21 cellular contexts compared by ENCODE assay signal in the genomic region with DNA sequence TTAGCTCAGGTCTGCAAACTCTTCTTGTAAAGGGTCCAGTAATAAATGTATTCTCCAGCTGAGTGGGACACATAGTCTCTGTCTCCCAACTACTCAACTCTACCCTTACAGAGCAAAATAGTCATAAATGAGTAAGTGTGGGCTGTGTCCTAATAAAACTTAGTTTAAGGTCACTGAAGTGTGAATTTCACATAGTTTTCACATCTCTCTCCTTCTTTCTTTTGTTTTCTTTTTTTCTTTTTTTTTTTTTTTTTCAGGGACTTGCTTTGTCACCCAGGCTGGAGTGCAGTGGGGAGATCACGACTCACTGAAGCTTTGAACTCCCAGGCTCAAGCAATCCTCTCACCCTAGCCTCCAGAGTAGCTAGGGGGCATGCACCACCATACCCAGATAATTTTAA. TPM values are rescaled to one million over a fixed set of nuclear protein-coding genes. Genes with fewer than 3 reads are reported as not detected.
A peak's percentile ranks its signal among the peaks of the same experiment; 100 is the strongest.
DNase-seq lines count a peak whose midpoint lies in the region; ATAC-seq, FAIRE-seq and TF ChIP-seq lines count a peak whose summit lies in the region.
"Had no signal": no experiment of that assay in that cellular context is flagged by ENCODE, and none has a peak within 500 bp of the region (broad histone marks: within the 10 kb centered on the region; RNA-seq: fewer than 3 reads in every experiment).

No MANE protein-coding gene starts in this region.

- no TSS peak for BruUV-seq in HepG2 (replicated peaks; lab: Mats Ljungman, UMichigan)

- no peaks in the 10 kb centered on the region for H3F3A ChIP-seq in GM23248 (ENCODE audit: insufficient read depth)

- H3K9me3 ChIP-seq in GM23248 (ENCODE audit: low read depth), result no peaks in the 10 kb centered on the region
- H3K9me3 ChIP-seq in upper lobe of left lung, result no peaks in the 10 kb centered on the region
- no peaks in the 10 kb centered on the region for H3K9me3 ChIP-seq in HepG2 (ENCODE audit: low read length)

- H3K4me3 Mint-ChIP-seq in neural crest cell, result peak overlapping the region; percentile 34

- H3K36me3 ChIP-seq in GM23248 (ENCODE audit: low read depth) (no peaks in the 10 kb centered on the region), upper lobe of left lung (no peaks in the 10 kb centered on the region), HepG2 (replicated peaks in 1 of 2; ENCODE audit: control insufficient read depth in 1 of 2, insufficient read depth in 2 of 2, low read length in 2 of 2) (no peaks in the 10 kb centered on the region)

- H3K4me2 ChIP-seq in GM23248 (ENCODE audit: unreplicated experiment) (no peak overlapping the region), HepG2 (ENCODE audit: low read depth, low read length) (no peak overlapping the region)

- H3K79me2 ChIP-seq in GM23248 (ENCODE audit: insufficient read depth) (peaks cover 23% of the 10 kb centered on the region), HepG2 (ENCODE audit: insufficient read depth, low read length) (peaks cover 22% of the 10 kb centered on the region)

- H3K27me3 ChIP-seq in GM23248 (replicated peaks; ENCODE audit: insufficient read depth) (no peaks in the 10 kb centered on the region), upper lobe of left lung (no peaks in the 10 kb centered on the region), HepG2 (ENCODE audit: control insufficient read depth in 1 of 2, insufficient read depth in 2 of 2, low read length in 2 of 2) (no peaks in the 10 kb centered on the region)

- no peak for TF ChIP-seq RAD21 in HepG2 (CRISPR knock-in tag; IDR thresholded peaks at IDR 0.05)

- H3K27ac ChIP-seq in GM23248 (no peak overlapping the region), upper lobe of left lung (no peak overlapping the region), HepG2 (ENCODE audit: extremely low read length, insufficient read depth, low read length) (no peak overlapping the region)
- H3K27ac ChIP-seq: HL-60 had no signal

- H2AFZ ChIP-seq in GM23248, result no peak overlapping the region
- H2AFZ ChIP-seq in HepG2 (ENCODE audit: low read length), result no peak overlapping the region

- no peaks in the 10 kb centered on the region for H4K20me1 ChIP-seq in GM23248 (ENCODE audit: insufficient read depth)
- no peaks in the 10 kb centered on the region for H4K20me1 ChIP-seq in HepG2 (ENCODE audit: insufficient read depth, low read length)

- no peak overlapping the region for H3K27ac Mint-ChIP-seq in neural crest cell (ENCODE audit: unreplicated experiment)
- H3K27ac Mint-ChIP-seq: CD4-positive, alpha-beta memory T cell had no signal

- TF ChIP-seq POLR2A in upper lobe of left lung (IDR thresholded peaks at IDR 0.05), result no peak
- no peak for TF ChIP-seq POLR2A in HepG2 (IDR thresholded peaks at IDR 0.05; ENCODE audit: insufficient read depth in 1 of 2, low read depth in 2 of 2, low read length in 2 of 2)

- no peaks in the 10 kb centered on the region for H3K36me3 Mint-ChIP-seq in neural crest cell (ENCODE audit: low read depth)

- no peaks in the 10 kb centered on the region for H3K9me3 Mint-ChIP-seq in neural crest cell
- H3K9me3 Mint-ChIP-seq: CD4-positive, alpha-beta memory T cell had no signal

- WGBS in GM23248 (ENCODE audit: low coverage in 1 of 2, low lambda C conversion rate in 2 of 2, missing lambda C conversion rate in 2 of 2), 2 experiments, result 35 to 58% methylated on average over 1 of the region's 1 CpG
- WGBS in upper lobe of left lung, 2 donors, result 95 to 100% methylated on average over 1 of the region's 1 CpG
- 0% methylated on average over 1 of the region's 1 CpG for WGBS in HepG2 (ENCODE audit: low lambda C conversion rate)

- H3K27me3 Mint-ChIP-seq in neural crest cell (ENCODE audit: low read depth), result no peaks in the 10 kb centered on the region
- H3K27me3 Mint-ChIP-seq: B cell had no signal

- TF ChIP-seq CTCF in neural crest cell (conservative IDR thresholded peaks at IDR 0.05), result no peak
- TF ChIP-seq CTCF in upper lobe of left lung (IDR thresholded peaks at IDR 0.05), result no peak
- TF ChIP-seq CTCF in HepG2 (CRISPR knock-in tag; IDR thresholded peaks at IDR 0.05), result no peak

- POLR2A ChIA-PET in HepG2 (lab: Yijun Ruan, JAX), result no interaction called here

- ATAC-seq in GM18873 (IDR thresholded peaks at IDR 0.05; ENCODE audit: low FRiP score, unreplicated experiment), result no peak
- no peak for ATAC-seq in upper lobe of left lung (ENCODE audit: low FRiP score in 2 of 2)
- no peak for ATAC-seq in HepG2
- ATAC-seq: GM12878, HCT116 had no signal

- no peak for FAIRE-seq in HepG2 (lab: Jason Lieb, UNC)
- FAIRE-seq: A204.1, D721Med, GM12878, GM19239, H54 had no signal

- no peaks in the 10 kb centered on the region for H3K9me2 ChIP-seq in GM23248 (ENCODE audit: insufficient read depth)

- CTCF ChIA-PET in HepG2 (lab: Yijun Ruan, JAX; ENCODE audit: low intra/inter-chr PET ratio, low total read pairs), result no interaction called here

- intact Hi-C loops in HepG2 (cut with micrococcal nuclease; ENCODE audit: unreplicated experiment), result no loop called here

- DNase-seq in EH (ENCODE audit: low read depth) (peak; percentile 13), GM23248 (peak; percentile 9), RPMI7951 (ENCODE audit: low read depth) (peak; percentile 1), neural crest cell (ENCODE audit: low read depth, low spot score) (no peak), upper lobe of left lung (no peak), HepG2 (ENCODE audit: low spot score) (no peak)
- DNase-seq: C1 segment of cervical spinal cord; CD4-positive, alpha-beta memory T cell; DMS153; DND-41; IMR-90; KBM-7 had no signal

- in situ Hi-C loops in GM23248 (cut with MboI) (loop anchor here (25.0 kb wide), 1 partner anchor 523 kb away; no protein-coding TSS in a partner anchor), HepG2 (cut with HindIII; ENCODE audit: extremely low pct_ligation_motif_present, low pct_unique_long_range_greater_than_20kb) (loop anchor here (25.0 kb wide), 1 partner anchor 423 kb away; the partner anchor contains the start of gene PIK3CA)

- H3K4me3 ChIP-seq in GM23248 (no peak overlapping the region), upper lobe of left lung (no peak overlapping the region), HepG2 (replicated peaks in 1 of 3; ENCODE audit: insufficient read depth in 1 of 3, low read depth in 2 of 3, low read length in 3 of 3) (no peak overlapping the region)
- H3K4me3 ChIP-seq: GM12878 had no signal

- H3K4me1 ChIP-seq in GM23248 (ENCODE audit: insufficient read depth), result peaks cover 8% of the 10 kb centered on the region
- H3K4me1 ChIP-seq in upper lobe of left lung, result peaks cover 9 to 26% (median 16%) of the 10 kb centered on the region in 4 donors
- peaks cover 21% of the 10 kb centered on the region for H3K4me1 ChIP-seq in HepG2 (ENCODE audit: insufficient read depth, low read length)

- H3K9ac ChIP-seq in GM23248 (no peak overlapping the region), HepG2 (ENCODE audit: insufficient read depth, low read depth, low read length) (no peak overlapping the region)

- TF ChIP-seq EP300 in upper lobe of left lung (IDR thresholded peaks at IDR 0.05) (no peak), HepG2 (IDR thresholded peaks at IDR 0.05; ENCODE audit: low read depth in 2 of 2, low read length in 2 of 2) (no peak), HepG2 (CRISPR knock-in tag; IDR thresholded peaks at IDR 0.05; ENCODE audit: borderline replicate concordance) (no peak)

- peaks cover 30% of the 10 kb centered on the region for H3K4me1 Mint-ChIP-seq in neural crest cell

RNA-seq across cellular contexts. Expression of gene ACTL6A, which starts 1.9 kb away (rescaled TPM):
- 44.5 and 98.6 TPM in 2 replicates for total RNA-seq in GM23248 (2014; rRNA removed; shearing (Covaris generic))
- 82.9 and 93.5 TPM in 2 replicates for polyA plus RNA-seq in GM23248 (2016; fragmentation: Nextera tagmentation; extraction: Ambion mirVana)
- 127 and 161 TPM in 2 replicates for total RNA-seq in RPMI7951 (2014; rRNA removed; shearing (Covaris generic))
- total RNA-seq in neural crest cell, result 103 and 111 TPM in 2 replicates
- 10 to 100 TPM; 17.2 to 47.3 (median 30.7) TPM for total RNA-seq in upper lobe of left lung
- total RNA-seq in HepG2 (2016; rRNA removed; fragmentation: Illumina TruSeq; extraction: Trizol), result 84.1 and 116 TPM in 2 replicates
- total RNA-seq in HepG2 (2016; cell fraction: cytosol; rRNA removed; fragmentation: Illumina TruSeq; extraction: Trizol; ENCODE audit: low read depth), result 16.4 and 20.7 TPM in 2 replicates
- 86.5 and 121 TPM in 2 replicates for total RNA-seq in HepG2 (2016; cell fraction: insoluble cytoplasmic fraction; rRNA removed; fragmentation: Illumina TruSeq; extraction: Trizol)
- 31.9 and 33.1 TPM in 2 replicates for total RNA-seq in HepG2 (2016; cell fraction: membrane; rRNA removed; fragmentation: Illumina TruSeq; extraction: Trizol)
- 55.0 and 58.8 TPM in 2 replicates for total RNA-seq in HepG2 (2016; cell fraction: nucleus; rRNA removed; fragmentation: Illumina TruSeq; extraction: Trizol)
- polyA plus RNA-seq in HepG2 (2011; rRNA removed), result 43.7 and 58.1 TPM in 2 replicates
- 35.5 and 40.7 TPM in 2 replicates for polyA plus RNA-seq in HepG2 (2011; cell fraction: cytosol; rRNA removed)
- 69.6 and 84.5 TPM in 2 replicates for polyA plus RNA-seq in HepG2 (2011; cell fraction: nucleus; rRNA removed)
- 28.8 and 43.7 TPM in 2 replicates for polyA plus RNA-seq in HepG2 (2012)
- polyA plus RNA-seq in HepG2 (2016; cell fraction: cytosol; fragmentation: Illumina TruSeq; extraction: Trizol; ENCODE audit: low read depth), result 10.2 and 11.3 TPM in 2 replicates
- 99.9 and 106 TPM in 2 replicates for polyA plus RNA-seq in HepG2 (2016; cell fraction: insoluble cytoplasmic fraction; fragmentation: Illumina TruSeq; extraction: Trizol; ENCODE audit: low read depth)
- polyA plus RNA-seq in HepG2 (2016; cell fraction: membrane; fragmentation: Illumina TruSeq; extraction: Trizol; ENCODE audit: low read depth), result 19.7 and 20.1 TPM in 2 replicates
- polyA plus RNA-seq in HepG2 (2016; cell fraction: nucleus; fragmentation: Illumina TruSeq; extraction: Trizol; ENCODE audit: insufficient read depth, low read depth), result 110 and 131 TPM in 2 replicates
- polyA minus RNA-seq in HepG2 (2011; rRNA and poly(A)+ RNA removed; ENCODE audit: low replicate concordance), result 18.2 and 73.1 TPM in 2 replicates
- polyA minus RNA-seq in HepG2 (2011; cell fraction: cytosol; rRNA and poly(A)+ RNA removed), result 22.5 and 24.9 TPM in 2 replicates
- polyA minus RNA-seq in HepG2 (2011; cell fraction: nucleus; rRNA and poly(A)+ RNA removed), result 51.0 and 56.7 TPM in 2 replicates

RNA-seq across cellular contexts. Expression of gene MRPL47, which starts 43.6 kb away (rescaled TPM):
- total RNA-seq in GM23248 (2014; rRNA removed; shearing (Covaris generic)), result 18.6 and 25.0 TPM in 2 replicates
- polyA plus RNA-seq in GM23248 (2016; fragmentation: Nextera tagmentation; extraction: Ambion mirVana) (60.5 and 66.0 TPM in 2 replicates), HepG2 (2011; rRNA removed) (27.9 and 36.1 TPM in 2 replicates)
- total RNA-seq in RPMI7951 (2014; rRNA removed; shearing (Covaris generic)), result 95.4 and 107 TPM in 2 replicates
- total RNA-seq in neural crest cell (57.3 and 59.6 TPM in 2 replicates), upper lobe of left lung (10 to 100 TPM in 5 of 6 donors, 1 to 10 TPM in 1; 3.1 to 27.7 (median 22.9) TPM), HepG2 (2016; rRNA removed; fragmentation: Illumina TruSeq; extraction: Trizol) (83.8 and 120 TPM in 2 replicates)
- total RNA-seq in HepG2 (2016; cell fraction: cytosol; rRNA removed; fragmentation: Illumina TruSeq; extraction: Trizol; ENCODE audit: low read depth), result 32.8 and 34.3 TPM in 2 replicates
- 77.3 and 132 TPM in 2 replicates for total RNA-seq in HepG2 (2016; cell fraction: insoluble cytoplasmic fraction; rRNA removed; fragmentation: Illumina TruSeq; extraction: Trizol)
- total RNA-seq in HepG2 (2016; cell fraction: membrane; rRNA removed; fragmentation: Illumina TruSeq; extraction: Trizol), result 32.7 and 38.5 TPM in 2 replicates
- 29.4 and 31.7 TPM in 2 replicates for total RNA-seq in HepG2 (2016; cell fraction: nucleus; rRNA removed; fragmentation: Illumina TruSeq; extraction: Trizol)
- 16.1 and 24.9 TPM in 2 replicates for polyA plus RNA-seq in HepG2 (2011; cell fraction: cytosol; rRNA removed)
- 6.3 and 6.9 TPM in 2 replicates for polyA plus RNA-seq in HepG2 (2011; cell fraction: nucleus; rRNA removed)
- polyA plus RNA-seq in HepG2 (2012), result 31.6 and 41.5 TPM in 2 replicates
- 37.9 and 39.7 TPM in 2 replicates for polyA plus RNA-seq in HepG2 (2016; cell fraction: cytosol; fragmentation: Illumina TruSeq; extraction: Trizol; ENCODE audit: low read depth)
- polyA plus RNA-seq in HepG2 (2016; cell fraction: insoluble cytoplasmic fraction; fragmentation: Illumina TruSeq; extraction: Trizol; ENCODE audit: low read depth), result 137 and 147 TPM in 2 replicates
- polyA plus RNA-seq in HepG2 (2016; cell fraction: membrane; fragmentation: Illumina TruSeq; extraction: Trizol; ENCODE audit: low read depth), result 34.8 and 37.3 TPM in 2 replicates
- 51.7 and 59.5 TPM in 2 replicates for polyA plus RNA-seq in HepG2 (2016; cell fraction: nucleus; fragmentation: Illumina TruSeq; extraction: Trizol; ENCODE audit: insufficient read depth, low read depth)
- polyA minus RNA-seq in HepG2 (2011; rRNA and poly(A)+ RNA removed; ENCODE audit: low replicate concordance), result 8.7 and 22.5 TPM in 2 replicates
- 14.0 and 14.8 TPM in 2 replicates for polyA minus RNA-seq in HepG2 (2011; cell fraction: cytosol; rRNA and poly(A)+ RNA removed)
- polyA minus RNA-seq in HepG2 (2011; cell fraction: nucleus; rRNA and poly(A)+ RNA removed), result 15.8 and 20.0 TPM in 2 replicates

RNA-seq across cellular contexts. Expression of gene NDUFB5, which starts 43.8 kb away (rescaled TPM):
- total RNA-seq in GM23248 (2014; rRNA removed; shearing (Covaris generic)), result 79.5 and 90.8 TPM in 2 replicates
- 126 and 142 TPM in 2 replicates for polyA plus RNA-seq in GM23248 (2016; fragmentation: Nextera tagmentation; extraction: Ambion mirVana)
- 222 TPM in 2 replicates for total RNA-seq in RPMI7951 (2014; rRNA removed; shearing (Covaris generic))
- 72.4 and 74.3 TPM in 2 replicates for total RNA-seq in neural crest cell
- total RNA-seq in upper lobe of left lung, result 10 to 100 TPM; 32.6 to 92.2 (median 62.3) TPM
- 120 and 154 TPM in 2 replicates for total RNA-seq in HepG2 (2016; rRNA removed; fragmentation: Illumina TruSeq; extraction: Trizol)
- 39.7 and 42.0 TPM in 2 replicates for total RNA-seq in HepG2 (2016; cell fraction: cytosol; rRNA removed; fragmentation: Illumina TruSeq; extraction: Trizol; ENCODE audit: low read depth)
- 125 and 168 TPM in 2 replicates for total RNA-seq in HepG2 (2016; cell fraction: insoluble cytoplasmic fraction; rRNA removed; fragmentation: Illumina TruSeq; extraction: Trizol)
- total RNA-seq in HepG2 (2016; cell fraction: membrane; rRNA removed; fragmentation: Illumina TruSeq; extraction: Trizol), result 56.7 and 72.1 TPM in 2 replicates
- total RNA-seq in HepG2 (2016; cell fraction: nucleus; rRNA removed; fragmentation: Illumina TruSeq; extraction: Trizol), result 56.0 and 61.5 TPM in 2 replicates
- polyA plus RNA-seq in HepG2 (2011; rRNA removed), result 30.4 and 43.3 TPM in 2 replicates
- polyA plus RNA-seq in HepG2 (2011; cell fraction: cytosol; rRNA removed), result 18.5 and 30.3 TPM in 2 replicates
- 15.8 and 22.3 TPM in 2 replicates for polyA plus RNA-seq in HepG2 (2011; cell fraction: nucleus; rRNA removed)
- 91.3 and 94.8 TPM in 2 replicates for polyA plus RNA-seq in HepG2 (2012)
- 39.9 and 44.5 TPM in 2 replicates for polyA plus RNA-seq in HepG2 (2016; cell fraction: cytosol; fragmentation: Illumina TruSeq; extraction: Trizol; ENCODE audit: low read depth)
- 155 and 170 TPM in 2 replicates for polyA plus RNA-seq in HepG2 (2016; cell fraction: insoluble cytoplasmic fraction; fragmentation: Illumina TruSeq; extraction: Trizol; ENCODE audit: low read depth)
- polyA plus RNA-seq in HepG2 (2016; cell fraction: membrane; fragmentation: Illumina TruSeq; extraction: Trizol; ENCODE audit: low read depth), result 61.9 and 64.1 TPM in 2 replicates
- polyA plus RNA-seq in HepG2 (2016; cell fraction: nucleus; fragmentation: Illumina TruSeq; extraction: Trizol; ENCODE audit: insufficient read depth, low read depth), result 93.0 and 106 TPM in 2 replicates
- 6.6 and 10.2 TPM in 2 replicates for polyA minus RNA-seq in HepG2 (2011; rRNA and poly(A)+ RNA removed; ENCODE audit: low replicate concordance)
- polyA minus RNA-seq in HepG2 (2011; cell fraction: cytosol; rRNA and poly(A)+ RNA removed), result 30.8 and 34.3 TPM in 2 replicates
- polyA minus RNA-seq in HepG2 (2011; cell fraction: nucleus; rRNA and poly(A)+ RNA removed), result 17.9 and 18.5 TPM in 2 replicates

Comparison
In these comparisons a context has a peak if more than half of its experiments do, and no peak if none do; other contexts are left out.
1. DNase-seq: peak in EH (single experiment), GM23248 (single experiment) and RPMI7951 (single experiment); none in neural crest cell (single experiment), upper lobe of left lung (0 of 2) and HepG2 (single experiment).